32 cellular contexts compared by ENCODE assay signal in the genomic region with DNA sequence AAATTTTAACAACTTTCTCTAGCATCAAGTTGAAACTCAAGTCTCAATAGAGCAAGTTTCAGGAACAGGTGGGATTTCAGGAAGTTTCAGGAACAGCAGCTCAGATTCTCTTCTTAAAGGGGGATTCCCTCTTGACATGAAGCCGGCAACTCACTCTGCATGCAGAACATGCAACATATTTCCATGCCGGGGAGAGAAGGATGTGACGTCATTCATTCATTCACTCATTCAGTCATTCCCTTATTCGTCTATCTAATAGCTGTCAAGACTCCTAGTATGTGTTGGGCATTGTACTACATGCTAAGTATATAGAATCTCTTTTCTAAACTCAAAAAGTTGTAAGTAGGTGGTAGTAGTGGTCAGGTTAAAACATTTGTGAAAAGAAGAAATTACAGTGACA. TPM values are rescaled to one million over a fixed set of nuclear protein-coding genes. Genes with fewer than 3 reads are reported as not detected.
"Had no signal": no experiment of that assay in that cellular context is flagged by ENCODE, and none has a peak within 500 bp of the region (broad histone marks: within the 10 kb centered on the region; RNA-seq: fewer than 3 reads in every experiment).

No MANE protein-coding gene starts in this region.

- H3K27me3 ChIP-seq: MG63 had no signal

- H3K9me3 ChIP-seq: MG63 had no signal

- DNase-seq: Karpas-422, Kasumi-1, MG63, MM.1S, MV-4-11, NCI-H1048, NCI-H1092, NCI-H1092 treated with DMSO at 0.1 percent for 48 hours, NCI-H1105, NCI-H1105 treated with DMSO at 0.1 percent for 48 hours, NCI-H1436 treated with DMSO at 0.1 percent for 48 hours, NCI-H1694, NCI-H1694 treated with DMSO at 0.1 percent for 48 hours, NCI-H187, NCI-H187 treated with DMSO at 0.1 percent for 48 hours, NCI-H1930, NCI-H2029, NCI-H2029 treated with DMSO at 0.1 percent for 48 hours, NCI-H2107, NCI-H2171, NCI-H2171 treated with DMSO at 0.1 percent for 48 hours, NCI-H226, NCI-H345, NCI-H446, NCI-H446 treated with DMSO at 0.1 percent for 48 hours, NCI-H510A, NCI-H510A treated with DMSO at 0.1 percent for 48 hours, NCI-H524 had no signal

- H3K36me3 ChIP-seq: MG63 had no signal

- H3K4me3 ChIP-seq: MG63 had no signal

RNA-seq across cellular contexts. Expression of a gene that starts 4.8 kb away (rescaled TPM):
- total RNA-seq: LHCN-M2, M059J, MCF 10A, NCI-H460 had no signal
